In the genomic region with DNA sequence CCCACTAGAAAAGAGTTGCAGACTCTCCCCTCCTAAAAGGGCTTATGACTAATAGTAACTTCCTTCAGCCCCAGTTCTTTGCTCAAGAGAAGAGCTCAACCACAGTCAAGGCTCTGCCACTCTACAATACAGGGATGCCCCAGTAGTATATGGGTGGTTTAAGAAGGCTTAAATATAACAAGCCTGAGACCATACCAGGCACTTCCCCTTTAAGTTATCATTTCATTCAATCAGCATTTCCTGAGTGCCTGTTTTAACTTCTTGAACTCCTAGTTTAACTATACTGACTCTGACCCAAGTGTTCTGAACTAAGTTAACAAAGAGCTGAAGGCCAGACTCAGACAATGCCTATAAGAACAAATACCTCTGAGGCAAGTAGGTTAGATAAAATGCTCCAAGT, we compare ENCODE assay signal across 11 cellular contexts. TPM values are rescaled to one million over a fixed set of nuclear protein-coding genes. Genes with fewer than 3 reads are reported as not detected.
DNase-seq lines count a peak whose midpoint lies in the region; ATAC-seq and TF ChIP-seq lines count a peak whose summit lies in the region.
"Had no signal": no experiment of that assay in that cellular context is flagged by ENCODE, and none has a peak within 500 bp of the region (broad histone marks: within the 10 kb centered on the region; RNA-seq: fewer than 3 reads in every experiment).

No MANE protein-coding gene starts in this region.

- peaks cover 39% of the 10 kb centered on the region for H3K4me1 Mint-ChIP-seq in T-helper 1 cell treated with Interleukin-12 subunit alpha and Interleukin-12 subunit beta and Interleukin-4 antibody, amounts not matched to agents 30 μg/mL and 1 μg/mL, for 36 hours (ENCODE audit: low read depth)
- H3K4me1 Mint-ChIP-seq in central memory CD8-positive, alpha-beta T cell, result peaks cover 35% of the 10 kb centered on the region

- no peak for DNase-seq in left ventricle myocardium inferior
- no peak for DNase-seq in Right ventricle myocardium superior
- DNase-seq in central memory CD8-positive, alpha-beta T cell (ENCODE audit: low spot score in 2 of 2), result peak in 1 of 2 donors; percentile 39
- no peak for DNase-seq in NCI-H524 (lab: John Stamatoyannopoulos, UW)
- DNase-seq: lower lobe of right lung had no signal

- peak overlapping the region; percentile 35 for H3K27ac ChIP-seq in left ventricle myocardium inferior (replicated peaks)
- H3K27ac ChIP-seq in thymus (ENCODE audit: low read depth), result peak overlapping the region; percentile 85
- H3K27ac ChIP-seq: lower lobe of right lung had no signal

- no peak for TF ChIP-seq CTCF in left ventricle myocardium inferior (IDR thresholded peaks at IDR 0.05; ENCODE audit: borderline replicate concordance)

- H3K4me3 Mint-ChIP-seq in T-helper 1 cell treated with Interleukin-12 subunit alpha and Interleukin-12 subunit beta and Interleukin-4 antibody, amounts not matched to agents 30 μg/mL and 1 μg/mL, for 36 hours, result peak overlapping the region; percentile 65
- H3K4me3 Mint-ChIP-seq in central memory CD8-positive, alpha-beta T cell, result peak overlapping the region; percentile 53
- H3K4me3 Mint-ChIP-seq: CD14-positive monocyte had no signal

- H3K36me3 ChIP-seq in left ventricle myocardium inferior (peaks cover 36% of the 10 kb centered on the region), thymus (ENCODE audit: control insufficient read depth, insufficient read depth) (no peaks in the 10 kb centered on the region)

- H3K27ac Mint-ChIP-seq in T-helper 1 cell treated with Interleukin-12 subunit alpha and Interleukin-12 subunit beta and Interleukin-4 antibody, amounts not matched to agents 30 μg/mL and 1 μg/mL, for 36 hours, result peak overlapping the region; percentile 95
- peak overlapping the region; percentile 99 for H3K27ac Mint-ChIP-seq in central memory CD8-positive, alpha-beta T cell (ENCODE audit: low read depth)

- peaks cover 14% of the 10 kb centered on the region for H3K4me1 ChIP-seq in left ventricle myocardium inferior
- H3K4me1 ChIP-seq in thymus (ENCODE audit: control insufficient read depth, insufficient read depth, low read length), result peaks cover 12% of the 10 kb centered on the region
- H3K4me1 ChIP-seq: lower lobe of right lung had no signal

- intact Hi-C loops in left ventricle myocardium inferior (cut with micrococcal nuclease), result no loop called here
- intact Hi-C loops in Right ventricle myocardium superior (cut with DNase I), result no loop called here

- H3K27me3 Mint-ChIP-seq in T-helper 1 cell treated with Interleukin-12 subunit alpha and Interleukin-12 subunit beta and Interleukin-4 antibody, amounts not matched to agents 30 μg/mL and 1 μg/mL, for 36 hours (ENCODE audit: low read depth), result no peaks in the 10 kb centered on the region
- no peaks in the 10 kb centered on the region for H3K27me3 Mint-ChIP-seq in central memory CD8-positive, alpha-beta T cell

- H3K36me3 Mint-ChIP-seq in T-helper 1 cell treated with Interleukin-12 subunit alpha and Interleukin-12 subunit beta and Interleukin-4 antibody, amounts not matched to agents 30 μg/mL and 1 μg/mL, for 36 hours (ENCODE audit: low read depth), result peaks cover 26% of the 10 kb centered on the region
- H3K36me3 Mint-ChIP-seq in central memory CD8-positive, alpha-beta T cell (ENCODE audit: insufficient read depth), result peaks cover 23% of the 10 kb centered on the region

- no peak overlapping the region for H3K4me3 ChIP-seq in left ventricle myocardium inferior
- H3K4me3 ChIP-seq in thymus (ENCODE audit: low read length), result peak overlapping the region; percentile 33
- H3K4me3 ChIP-seq: lower lobe of right lung, skin epidermis had no signal

- H3K27me3 ChIP-seq in left ventricle myocardium inferior (ENCODE audit: low read depth) (no peaks in the 10 kb centered on the region), thymus (ENCODE audit: control insufficient read depth, insufficient read depth) (no peaks in the 10 kb centered on the region)

- ATAC-seq in Right ventricle myocardium superior (ENCODE audit: poor library complexity) (no peak), HG02610 (IDR thresholded peaks at IDR 0.05; ENCODE audit: unreplicated experiment) (no peak), GM18909 (IDR thresholded peaks at IDR 0.05; ENCODE audit: poor library complexity, unreplicated experiment) (no peak)
- peak; percentile 95 for ATAC-seq in central memory CD8-positive, alpha-beta T cell (replicated peaks; ENCODE audit: extremely low read depth, poor library complexity, severe bottlenecking)

- no peaks in the 10 kb centered on the region for H3K9me3 ChIP-seq in left ventricle myocardium inferior (replicated peaks)
- no peaks in the 10 kb centered on the region for H3K9me3 ChIP-seq in thymus (ENCODE audit: control insufficient read depth)
- H3K9me3 ChIP-seq: lower lobe of right lung had no signal

- no peaks in the 10 kb centered on the region for H3K9me3 Mint-ChIP-seq in T-helper 1 cell treated with Interleukin-12 subunit alpha and Interleukin-12 subunit beta and Interleukin-4 antibody, amounts not matched to agents 30 μg/mL and 1 μg/mL, for 36 hours
- no peaks in the 10 kb centered on the region for H3K9me3 Mint-ChIP-seq in central memory CD8-positive, alpha-beta T cell
- H3K9me3 Mint-ChIP-seq: CD14-positive monocyte had no signal

RNA-seq across cellular contexts. Expression of a gene that starts 19.8 kb away (rescaled TPM):
- total RNA-seq in left ventricle myocardium inferior (20.5 TPM), Right ventricle myocardium superior (18.6 TPM)
- polyA plus RNA-seq in thymus, result 25.4 TPM

RNA-seq across cellular contexts. Expression of a gene that starts 20.0 kb away (rescaled TPM):
- total RNA-seq in left ventricle myocardium inferior (0.11 TPM), Right ventricle myocardium superior (0.22 TPM)
- polyA plus RNA-seq in thymus, result 0.96 TPM

RNA-seq across cellular contexts. Expression of a gene that starts 58.2 kb away (rescaled TPM):
- total RNA-seq in left ventricle myocardium inferior, result 15.3 TPM
- total RNA-seq in Right ventricle myocardium superior, result 11.7 TPM
- polyA plus RNA-seq in thymus, result 36.4 TPM
